Comparison of ENCODE assay signal across 8 cellular contexts in genomic region chr1:241985787-241986186, GRCh38. TPM values are rescaled to one million over a fixed set of nuclear protein-coding genes. Genes with fewer than 3 reads are reported as not detected.
DNase-seq lines count a peak whose midpoint lies in the region; ATAC-seq and TF ChIP-seq lines count a peak whose summit lies in the region.

No MANE protein-coding gene starts in this region.

- POLR2A ChIA-PET in RWPE1 (lab: Yijun Ruan, JAX; ENCODE audit: low non-redundant PET), result no interaction called here

- no peaks in the 10 kb centered on the region for H3K9me3 ChIP-seq in upper lobe of right lung

- peak; percentile 28 for DNase-seq in DMS153 (lab: John Stamatoyannopoulos, UW)
- DNase-seq in RWPE1 (ENCODE audit: low spot score), result peak; percentile 47
- peak; percentile 68 for DNase-seq in fibroblast of the aortic adventitia (ENCODE audit: low read depth)
- no peak for DNase-seq in upper lobe of right lung
- DNase-seq in sciatic nerve (ENCODE audit: low spot score), result no peak
- DNase-seq in NK-92 treated with Interleukin-12 subunit alpha and Interleukin-12 subunit beta, amount 100 ng/mL, for 24 hours (lab: John Stamatoyannopoulos, UW), result no peak

- H3K4me3 ChIP-seq in fibroblast of the aortic adventitia (ENCODE audit: low read depth, low read length) (no peak overlapping the region), upper lobe of right lung (no peak overlapping the region)

- no peaks in the 10 kb centered on the region for H3K27me3 ChIP-seq in upper lobe of right lung

- intact Hi-C loops in upper lobe of right lung (cut with DNase I) (no loop called here), sciatic nerve (cut with DNase I) (no loop called here)

- ATAC-seq in HG02852 (IDR thresholded peaks at IDR 0.05; ENCODE audit: unreplicated experiment), result peak; percentile 64
- ATAC-seq in upper lobe of right lung, result no peak
- ATAC-seq in sciatic nerve, result no peak

- H3K27ac ChIP-seq in 22Rv1, result no peak overlapping the region
- peak overlapping the region; percentile 33 for H3K27ac ChIP-seq in RWPE1
- no peak overlapping the region for H3K27ac ChIP-seq in upper lobe of right lung

- H3K36me3 ChIP-seq in upper lobe of right lung, result no peaks in the 10 kb centered on the region

- CTCF ChIA-PET in RWPE1 (lab: Yijun Ruan, JAX), result interaction anchor here (0.5 to 2.4 kb wide), 5 partner anchors 13 to 392 kb away, joined by 3 to 17 read pairs (median 3); partner anchors contain the start of gene MAP1LC3C

- TF ChIP-seq CTCF in 22Rv1 (IDR thresholded peaks at IDR 0.05), result peak; percentile 85
- TF ChIP-seq CTCF in RWPE1 (conservative IDR thresholded peaks at IDR 0.05; ENCODE audit: low read depth), result no peak; the same call in 1 of the 2 replicates
- peak; percentile 74 for TF ChIP-seq CTCF in fibroblast of the aortic adventitia (IDR thresholded peaks at IDR 0.05; ENCODE audit: insufficient read depth, low read length)
- peak; percentile 48 for TF ChIP-seq CTCF in upper lobe of right lung (IDR thresholded peaks at IDR 0.05)

- no peaks in the 10 kb centered on the region for H3K4me1 ChIP-seq in upper lobe of right lung

RNA-seq across cellular contexts. Expression of gene MAP1LC3C, which starts 13.1 kb away (rescaled TPM):
- total RNA-seq in fibroblast of the aortic adventitia (ENCODE audit: low replicate concordance) (0.09 TPM in 1 of 2 replicates, not detected in the other), upper lobe of right lung (14.2 TPM), sciatic nerve (2.0 TPM)

RNA-seq across cellular contexts. Expression of gene BECN2, which starts 28.2 kb away (rescaled TPM):
- total RNA-seq in fibroblast of the aortic adventitia (ENCODE audit: low replicate concordance) (not detected in 2 replicates), upper lobe of right lung (not detected), sciatic nerve (not detected)

Comparison
In these comparisons a context has a peak if more than half of its experiments do, and no peak if none do; other contexts are left out.
1. DNase-seq: peak in DMS153 (single experiment), RWPE1 (single experiment) and fibroblast of the aortic adventitia (single experiment); none in upper lobe of right lung (single experiment), sciatic nerve (single experiment) and NK-92 treated with Interleukin-12 subunit alpha and Interleukin-12 subunit beta, amount 100 ng/mL, for 24 hours (single experiment).